In the genomic region with DNA sequence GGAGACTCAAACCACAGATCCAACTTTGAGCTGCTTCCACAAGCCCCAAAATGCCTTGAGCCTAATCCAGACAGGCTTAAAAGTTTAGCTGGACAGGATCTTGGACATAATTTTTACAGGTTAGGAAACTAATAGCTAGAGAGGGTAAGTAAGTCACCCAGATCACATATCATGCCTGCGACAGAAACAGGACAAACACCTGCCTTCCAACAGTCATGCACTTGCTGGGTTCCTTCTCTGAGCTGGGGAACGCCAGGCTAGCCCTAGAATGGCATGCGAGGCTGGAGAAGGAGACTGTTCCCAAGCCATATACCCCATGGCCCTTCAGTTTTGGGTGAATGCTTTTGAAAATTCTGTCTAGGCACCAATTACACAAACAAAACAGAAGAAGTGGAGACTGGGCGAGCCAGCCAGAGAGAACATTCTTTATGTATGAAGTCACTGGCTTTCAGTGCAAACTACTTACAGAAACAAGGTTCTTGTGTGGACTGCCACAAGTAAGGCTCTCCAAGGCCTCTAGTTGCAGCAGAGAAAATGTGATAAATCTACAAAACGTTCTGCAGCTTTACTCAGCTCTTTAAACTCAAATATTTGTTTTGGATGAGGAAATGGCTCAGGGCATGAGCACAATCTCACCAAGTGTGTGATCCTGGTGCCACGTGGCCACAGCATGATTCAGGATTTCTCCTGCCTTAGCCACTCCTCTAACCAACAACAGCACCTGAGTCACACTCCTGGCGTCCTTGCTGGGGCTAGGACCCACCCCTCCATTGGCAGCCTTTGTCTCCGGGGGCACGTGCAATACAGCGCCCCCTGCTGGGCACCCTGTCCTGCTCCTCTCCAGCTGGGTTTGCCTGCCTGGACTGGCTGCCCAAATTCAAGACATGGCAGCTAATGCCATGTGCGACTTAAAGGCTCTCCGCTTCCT, we compare ENCODE assay signal across 8 cellular contexts.
DNase-seq lines count a peak whose midpoint lies in the region; ATAC-seq and TF ChIP-seq lines count a peak whose summit lies in the region.

No MANE protein-coding gene starts in this region.

- peak; percentile 9 for TF ChIP-seq POLR2A in transverse colon (IDR thresholded peaks at IDR 0.05)

- intact Hi-C loops in PC-3 (cut with micrococcal nuclease) = loop anchor here (1.0 to 5.0 kb wide), 5 partner anchors 57 to 189 kb away; a partner anchor contains a TSS
- intact Hi-C loops in transverse colon (cut with DNase I; ENCODE audit: low total_unique reads) = loop anchor here (10.0 kb wide), 1 partner anchor 191 kb away; no protein-coding TSS in a partner anchor

- H3K23me2 ChIP-seq in H9 (ENCODE audit: insufficient read length, low read depth, low read length, poor library complexity, severe bottlenecking) = no peaks in the 10 kb centered on the region

- H2BK12ac ChIP-seq in H9 (ENCODE audit: insufficient read length, low read depth, low read length) = no peak overlapping the region

- TSS peak; percentile 90 for BruUV-seq in PC-3 (replicated peaks; lab: Mats Ljungman, UMichigan)

- CTCF ChIA-PET in PC-3 (lab: Charles Lee) = interaction anchor here (0.5 to 1.4 kb wide), 13 partner anchors 16 to 616 kb away, joined by 3 to 16 read pairs (median 3); a partner anchor contains a TSS

- H3K9ac ChIP-seq in H9 (ENCODE audit: extremely low read depth, insufficient read length, low read length) (no peak overlapping the region), PC-3 (ENCODE audit: low read length) (peak overlapping the region; percentile 55), parathyroid adenoma (no peak overlapping the region)

- H3K4me2 ChIP-seq in H9 (ENCODE audit: insufficient read depth, insufficient read length, low read length) (no peak overlapping the region), PC-3 (ENCODE audit: low read length) (peak overlapping the region; percentile 80), parathyroid adenoma (ENCODE audit: low read length) (peak overlapping the region; percentile 33)

- H3K36me3 ChIP-seq in PC-3 (ENCODE audit: low read depth, low read length) (no peaks in the 10 kb centered on the region), parathyroid adenoma (ENCODE audit: control insufficient read depth, insufficient read depth, low read length) (no peaks in the 10 kb centered on the region), transverse colon (no peaks in the 10 kb centered on the region)

- H3F3A ChIP-seq in PC-3 (ENCODE audit: low read length, unreplicated experiment) = peaks cover 6% of the 10 kb centered on the region

- H3K4me1 ChIP-seq in H9 (ENCODE audit: insufficient read depth, low read length) (no peaks in the 10 kb centered on the region; the same call in 1 of the 2 replicates), PC-3 (ENCODE audit: insufficient read depth, low read length) (peaks cover 74% of the 10 kb centered on the region), parathyroid adenoma (peaks cover 7% of the 10 kb centered on the region), transverse colon (peaks cover 38 to 48% (median 41%) of the 10 kb centered on the region in 4 donors)

- H3K18ac ChIP-seq in H9 (ENCODE audit: insufficient read length, low read depth, low read length) = peak overlapping the region; percentile 21

- TF ChIP-seq CTCF in H9 (conservative IDR thresholded peaks at IDR 0.05) (peak; percentile 96; the same call in 2 of the 3 replicates), PC-3 (conservative IDR thresholded peaks at IDR 0.05; ENCODE audit: low read depth, low read length) (peak; percentile 97), parathyroid adenoma (IDR thresholded peaks at IDR 0.05) (peak; percentile 51), transverse colon (IDR thresholded peaks at IDR 0.05) (peak; percentile 80 to 95 (median 84))

- H3K4ac ChIP-seq in H9 (ENCODE audit: low read depth, low read length) = no peak overlapping the region

- POLR2A ChIA-PET in PC-3 (lab: Charles Lee; ENCODE audit: unreplicated experiment) = interaction anchor here (0.6 to 1.3 kb wide), 5 partner anchors 73 to 542 kb away, joined by 3 to 14 read pairs (median 6); a partner anchor contains a TSS

- no peaks in the 10 kb centered on the region for H3K36me3 Mint-ChIP-seq in H9 (ENCODE audit: insufficient read depth in 1 of 3, low read depth in 3 of 3)

- no peak overlapping the region for H3T11ph ChIP-seq in H9 (ENCODE audit: low read length)

- in situ Hi-C loops in transverse colon (cut with MboI; ENCODE audit: low pct_ligation_motif_present in 1 of 4, low pct_unique_long_range_greater_than_20kb in 1 of 4, low sequenced_read_pairs in 3 of 4) = loop anchor here in 2 of 4 donors (5.0 to 25.0 kb wide), 3 partner anchors 137 to 191 kb away; no protein-coding TSS in a partner anchor

- no peak overlapping the region for H2AK5ac ChIP-seq in H9 (ENCODE audit: insufficient read length, low read length)

- no peak overlapping the region for H3K23ac ChIP-seq in H9 (ENCODE audit: insufficient read length, low read depth, low read length)

- H3K14ac ChIP-seq in H9 (ENCODE audit: insufficient read depth, low read length) = no peak overlapping the region

- no peak overlapping the region for H2BK15ac ChIP-seq in H9 (ENCODE audit: low read depth, low read length)

- H3K56ac ChIP-seq in H9 (ENCODE audit: insufficient read length, low read depth, low read length) = no peak overlapping the region

- H3K9me3 Mint-ChIP-seq in H9 = no peaks in the 10 kb centered on the region

- no peak overlapping the region for H4K8ac ChIP-seq in H9 (replicated peaks; ENCODE audit: insufficient read length, low read depth, low read length)

- no peak overlapping the region for H2AFZ ChIP-seq in H9 (ENCODE audit: low read length)
- H2AFZ ChIP-seq in PC-3 (ENCODE audit: low read length) = peak overlapping the region; percentile 67; the same call in 1 of the 2 replicates
- H2AFZ ChIP-seq in parathyroid adenoma = no peak overlapping the region

- H3K27me3 Mint-ChIP-seq in H9 (ENCODE audit: low read depth) = peaks cover 3% of the 10 kb centered on the region

- no peak overlapping the region for H2BK120ac ChIP-seq in H9 (ENCODE audit: low read depth, low read length, poor library complexity, severe bottlenecking)

- H3K9me2 ChIP-seq in PC-3 (replicated peaks; ENCODE audit: low read length) = no peaks in the 10 kb centered on the region

- H3K4me1 Mint-ChIP-seq in H9 = peaks cover 13 to 18% of the 10 kb centered on the region in 2 experiments

- H3K27me3 ChIP-seq in H9 (ENCODE audit: insufficient read depth, low read length) (no peaks in the 10 kb centered on the region), PC-3 (ENCODE audit: low read length) (no peaks in the 10 kb centered on the region), parathyroid adenoma (ENCODE audit: control insufficient read depth, insufficient read depth, low read length) (no peaks in the 10 kb centered on the region), transverse colon (no peaks in the 10 kb centered on the region)

- no peak overlapping the region for H3K27ac ChIP-seq in H9 (ENCODE audit: insufficient read length, low read depth, low read length)
- peak overlapping the region; percentile 92 for H3K27ac ChIP-seq in PC-3 (ENCODE audit: low read length)
- peak overlapping the region; percentile 15 for H3K27ac ChIP-seq in parathyroid adenoma
- peak overlapping the region; percentile 85 to 89 (median 88) for H3K27ac ChIP-seq in transverse colon

- ATAC-seq in PC-3 = peak; percentile 88

- no peaks in the 10 kb centered on the region for H3K79me1 ChIP-seq in H9 (ENCODE audit: insufficient read depth, low read depth, low read length, poor library complexity, severe bottlenecking)

- no CpG with 5 or more reads among the region's 12 CpGs for WGBS in H9 (ENCODE audit: extremely low coverage, insufficient read length, low lambda C conversion rate)
- WGBS in transverse colon (ENCODE audit: low coverage in 1 of 2), 2 donors = 0 to 34% methylated on average over 2 to 12 of the region's 12 CpGs

- H4K20me1 ChIP-seq in H9 (ENCODE audit: control insufficient read depth, insufficient read depth, insufficient read length) (no peaks in the 10 kb centered on the region), PC-3 (ENCODE audit: low read length) (no peaks in the 10 kb centered on the region)

- no peaks in the 10 kb centered on the region for H3K79me2 ChIP-seq in H9 (ENCODE audit: insufficient read depth, low read length)
- H3K79me2 ChIP-seq in PC-3 (ENCODE audit: low read length) = no peaks in the 10 kb centered on the region
- no peaks in the 10 kb centered on the region for H3K79me2 ChIP-seq in parathyroid adenoma

- peak overlapping the region in 1 of 3 experiments; percentile 80; a peak in 3 of 7 replicates for H3K27ac Mint-ChIP-seq in H9

- H4K91ac ChIP-seq in H9 (ENCODE audit: insufficient read length, low read depth, low read length) = no peak overlapping the region

- no peak overlapping the region for H3K4me3 Mint-ChIP-seq in H9

- DNase-seq in Ammon's horn (ENCODE audit: low spot score) (peak; percentile 18), H9 (peak; percentile 90), PC-3 (peak; percentile 97), activated gamma-delta T cell (lab: John Stamatoyannopoulos, UW) (peak; percentile 12), germinal center (ENCODE audit: low spot score) (peak; percentile 79), transverse colon (peak; percentile 91), NCI-H2227 (lab: John Stamatoyannopoulos, UW; ENCODE audit: unreplicated experiment) (no peak)

- no peaks in the 10 kb centered on the region for H3K9me3 ChIP-seq in H9 (ENCODE audit: control insufficient read depth, low read depth, low read length)
- H3K9me3 ChIP-seq in PC-3 (ENCODE audit: low read length) = no peaks in the 10 kb centered on the region
- no peaks in the 10 kb centered on the region for H3K9me3 ChIP-seq in parathyroid adenoma (ENCODE audit: control insufficient read depth, low read length)
- H3K9me3 ChIP-seq in transverse colon = no peaks in the 10 kb centered on the region

- TF ChIP-seq EP300 in transverse colon (IDR thresholded peaks at IDR 0.05; ENCODE audit: low read depth) = no peak

- H3K4me3 ChIP-seq in PC-3 (ENCODE audit: low read length) (peak overlapping the region; percentile 51), parathyroid adenoma (ENCODE audit: low read depth, low read length) (no peak overlapping the region), transverse colon (no peak overlapping the region)

- H2BK5ac ChIP-seq in H9 (ENCODE audit: insufficient read length, low read length) = no peak overlapping the region

- H2BK20ac ChIP-seq in H9 (ENCODE audit: low read depth, low read length, poor library complexity, severe bottlenecking) = no peak overlapping the region

- H4K5ac ChIP-seq in H9 (ENCODE audit: insufficient read length, low read depth, low read length) = no peak overlapping the region
